Comparison of ENCODE assay signal across 8 cellular contexts in the genomic region with DNA sequence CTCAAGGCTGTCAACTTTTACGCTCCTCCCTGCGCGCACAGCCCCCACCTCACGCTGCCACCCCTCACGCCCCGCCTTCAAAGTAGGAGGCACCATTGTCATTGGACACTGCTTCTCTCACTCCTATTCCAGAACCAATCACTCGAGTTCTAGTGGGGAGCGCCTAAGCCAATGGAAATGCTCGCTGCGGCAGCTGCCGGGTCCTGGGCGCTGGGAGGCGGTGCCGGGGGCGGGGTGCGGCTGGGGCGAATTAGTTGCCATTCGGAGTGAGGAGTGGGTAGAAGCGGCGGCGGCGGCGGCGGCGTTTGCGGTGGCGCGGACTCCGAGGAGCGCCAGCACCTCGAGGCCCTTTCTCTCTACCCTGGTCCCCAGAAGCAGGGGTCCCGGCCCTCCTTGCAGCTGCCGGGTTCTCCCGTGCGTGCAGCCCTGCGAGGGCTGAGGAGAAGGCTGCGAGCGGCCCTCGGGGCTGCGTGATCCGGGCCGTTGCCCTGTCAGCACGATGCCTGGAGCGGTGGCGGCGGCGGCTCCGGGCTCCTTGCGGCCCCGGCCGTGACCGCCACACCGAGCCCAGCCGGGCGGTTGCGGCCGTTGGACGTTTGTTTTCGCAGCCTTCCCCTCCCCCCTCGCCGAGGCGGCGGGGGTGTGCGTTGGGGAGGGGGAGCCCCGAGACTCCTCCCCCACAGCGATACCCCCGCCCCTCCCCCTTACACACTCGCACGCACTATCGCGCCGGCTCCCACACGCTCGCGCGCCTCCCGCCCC. TPM values are rescaled to one million over a fixed set of nuclear protein-coding genes. Genes with fewer than 3 reads are reported as not detected.
DNase-seq lines count a peak whose midpoint lies in the region; ATAC-seq, FAIRE-seq and TF ChIP-seq lines count a peak whose summit lies in the region.

Gene GLCCI1 (plus strand): TSS at position 253 of the 762 bp plus-strand sequence. CDS start 555 bp downstream, outside the sequence.

- H3K4me1 ChIP-seq in OCI-LY7 (ENCODE audit: insufficient read depth, low read length, poor library complexity, severe bottlenecking): peaks cover 50% of the 10 kb centered on the region

- peaks cover 5% of the 10 kb centered on the region; the same call in 1 of the 2 replicates for H4K20me1 ChIP-seq in OCI-LY7 (ENCODE audit: insufficient read depth, low read length)

- ATAC-seq in GM21526 (IDR thresholded peaks at IDR 0.05; ENCODE audit: low FRiP score, unreplicated experiment): peak; percentile 78

- CTCF ChIA-PET in OCI-LY7 (lab: Charles Lee; ENCODE audit: unreplicated experiment): no interaction called here

- H3K4me3 ChIP-seq in OCI-LY7 (ENCODE audit: low read depth, low read length, poor library complexity, severe bottlenecking): peak within 1 kb of the TSS; percentile 72

- DNase-seq in D721Med (ENCODE audit: insufficient read length, low spot score) (peak; percentile 69), HuH-7.5 (ENCODE audit: low spot score) (peak; percentile 98), OCI-LY7 (ENCODE audit: low spot score) (peak; percentile 98), activated T-cell treated with anti-CD3 and anti-CD28 coated beads for 1 hour (ENCODE audit: low read depth) (peak; percentile 92), epidermal melanocyte (ENCODE audit: insufficient read length, low spot score) (peak; percentile 96), middle frontal gyrus (ENCODE audit: extremely low spot score, low spot score) (peak; percentile 97)
- DNase-seq in stimulated activated CD8-positive, alpha-beta memory T cell treated with anti-CD3 and anti-CD28 coated beads, Interleukin-2, amount 100 ng/mL, for 48 hours (ENCODE audit: low read depth in 2 of 2): peak; percentile 91 to 92

- POLR2A ChIA-PET in OCI-LY7 (lab: Charles Lee): interaction anchor here (0.6 to 10.0 kb wide), 10 partner anchors 8 to 287 kb away, joined by 3 to 85 read pairs (median 4); no protein-coding TSS in a partner anchor

- BruUV-seq in OCI-LY7 (replicated peaks; lab: Mats Ljungman, UMichigan): no TSS peak

- TF ChIP-seq CTCF in D721Med (IDR thresholded peaks at IDR 0.05; ENCODE audit: insufficient read depth, missing control alignments) (no peak), OCI-LY7 (conservative IDR thresholded peaks at IDR 0.05; ENCODE audit: low read length) (no peak)

- peaks cover 40% of the 10 kb centered on the region for H3K79me2 ChIP-seq in OCI-LY7 (ENCODE audit: insufficient read depth, low read depth, low read length)

- peak within 1 kb of the TSS; percentile 89 for H3K4me2 ChIP-seq in OCI-LY7 (ENCODE audit: low read length)

- intact Hi-C loops in OCI-LY7 (cut with micrococcal nuclease; ENCODE audit: unreplicated experiment): loop anchor here (1.0 to 5.0 kb wide), 4 partner anchors 24 to 786 kb away; partner anchors contain the start of genes C1GALT1 and UMAD1

- FAIRE-seq in D721Med (lab: Jason Lieb, UNC): no peak

- peak within 1 kb of the TSS; percentile 92 for H3K27ac ChIP-seq in OCI-LY7 (ENCODE audit: low read depth, low read length, poor library complexity, severe bottlenecking)

- H3K36me3 ChIP-seq in OCI-LY7 (ENCODE audit: insufficient read depth, low read length): peaks cover 6% of the 10 kb centered on the region; the same call in 1 of the 2 replicates

- H3K9me2 ChIP-seq in OCI-LY7 (ENCODE audit: insufficient read depth, low read length): no peaks in the 10 kb centered on the region

- peak within 1 kb of the TSS; percentile 53; the same call in 1 of the 2 replicates for H2AFZ ChIP-seq in OCI-LY7 (ENCODE audit: low read length)

- no peaks in the 10 kb centered on the region for H3K9me3 ChIP-seq in OCI-LY7 (ENCODE audit: low read length)

RNA-seq across cellular contexts. Expression of gene GLCCI1, which starts in this region (rescaled TPM):
- total RNA-seq in OCI-LY7 (2014; rRNA removed; shearing (Covaris generic)): 18.5 and 21.3 TPM in 2 replicates
- total RNA-seq in OCI-LY7 (2022): 85.6 and 108 TPM in 2 replicates

Comparison
In these comparisons a context has a peak if more than half of its experiments do, and no peak if none do; other contexts are left out.
1. Peak in every context shown above with its lines: DNase-seq, ATAC-seq, H3K4me3 ChIP-seq and H3K27ac ChIP-seq.